In the genomic region with DNA sequence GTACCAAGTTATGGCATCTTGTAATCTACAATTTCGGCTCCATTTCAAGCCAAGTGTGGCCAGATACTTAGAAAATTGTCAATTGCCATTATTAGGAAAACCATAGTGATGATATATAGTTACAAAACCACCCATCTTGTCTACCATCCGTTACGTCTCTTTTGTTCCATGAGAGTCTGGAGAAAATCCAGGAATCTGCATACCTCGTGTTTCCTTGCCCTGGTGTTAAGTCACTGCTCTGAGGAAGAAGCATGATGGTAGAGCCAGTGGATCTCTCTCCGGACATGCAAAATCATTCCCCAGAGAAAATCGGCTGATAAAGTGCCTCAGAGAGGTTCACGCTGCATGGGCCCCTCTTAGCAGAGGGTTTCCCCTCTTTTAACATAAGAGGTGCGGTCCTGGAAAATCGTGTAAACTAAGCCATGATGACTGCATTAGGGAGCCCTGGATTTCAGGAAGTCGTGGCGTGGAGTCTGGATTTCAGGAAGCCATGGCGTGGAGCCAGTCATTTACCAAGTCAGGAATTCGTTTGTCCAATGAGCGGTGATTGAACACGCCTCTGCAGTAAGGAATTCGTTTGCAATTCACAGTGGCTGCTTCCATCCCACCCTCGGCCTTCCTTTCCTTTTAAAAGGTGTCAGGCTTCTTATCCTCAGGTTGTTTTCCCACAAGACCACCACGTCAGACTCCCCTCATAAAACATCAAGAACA, we compare ENCODE assay signal across 7 cellular contexts.
"Had no signal": no experiment of that assay in that cellular context is flagged by ENCODE, and none has a peak within 500 bp of the region (broad histone marks: within the 10 kb centered on the region; RNA-seq: fewer than 3 reads in every experiment).

No MANE protein-coding gene starts in this region.

- DNase-seq: H7, HFFc6, KBM-7 had no signal

- H3K4me1 ChIP-seq: HAP-1 had no signal

- H3K4me3 Mint-ChIP-seq: GM23338, HFFc6, IgD-negative memory B cell had no signal

- H2AFZ ChIP-seq: GM23338 had no signal

- H3K9me3 ChIP-seq: HAP-1 had no signal

- H3K27ac ChIP-seq: HL-60 had no signal

- H3K36me3 Mint-ChIP-seq: IgD-negative memory B cell had no signal

- H3K36me3 ChIP-seq: HAP-1 had no signal

- H3K9me3 Mint-ChIP-seq: GM23338, IgD-negative memory B cell had no signal

- H3K4me2 ChIP-seq: GM23338 had no signal

- H3K4me3 ChIP-seq: GM23338, HAP-1 had no signal

- H3K27ac Mint-ChIP-seq: GM23338, HFFc6, IgD-negative memory B cell had no signal
